ENCODE assay signal across 8 cellular contexts in the genomic region with DNA sequence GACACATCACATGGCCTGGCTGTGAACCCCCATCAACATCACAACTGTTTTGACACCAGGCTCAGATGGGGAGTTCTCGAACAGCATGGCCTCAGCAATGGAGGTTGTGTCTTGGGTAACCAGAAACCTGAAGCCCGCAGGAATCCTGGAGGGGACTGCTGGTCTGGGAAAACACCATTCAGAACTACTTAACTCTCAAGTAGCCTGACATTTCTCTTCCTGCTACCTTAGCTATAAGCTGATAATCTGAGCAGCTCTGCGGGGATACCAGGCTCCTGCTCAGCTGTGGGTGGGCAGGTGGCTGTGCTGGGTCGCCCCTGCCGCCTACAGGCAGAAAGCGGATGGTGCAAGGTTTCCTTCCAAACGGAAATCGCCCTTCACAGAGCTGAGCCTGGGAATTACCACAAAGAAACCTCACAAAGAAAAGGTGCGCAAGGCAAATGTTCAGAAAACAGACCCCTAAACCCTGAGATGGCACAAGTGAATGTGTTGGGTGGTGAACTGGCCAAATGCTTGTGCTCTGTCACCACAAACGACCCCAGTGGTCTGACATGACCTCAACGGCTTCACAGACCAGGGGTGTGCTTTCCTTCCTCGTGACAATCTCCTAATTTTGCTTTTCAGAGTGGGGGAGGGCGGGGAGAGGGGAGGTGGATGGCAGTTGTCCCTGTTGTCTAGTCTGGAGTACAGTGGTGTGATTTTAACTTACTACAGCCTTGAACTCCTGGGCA. TPM values are rescaled to one million over a fixed set of nuclear protein-coding genes. Genes with fewer than 3 reads are reported as not detected.
DNase-seq lines count a peak whose midpoint lies in the region; ATAC-seq and TF ChIP-seq lines count a peak whose summit lies in the region.

No MANE protein-coding gene starts in this region.

- no peak overlapping the region for H3K4me2 ChIP-seq in mesendoderm (ENCODE audit: low read length)

- H3K4ac ChIP-seq in mesendoderm (ENCODE audit: low read depth, low read length): no peak overlapping the region

- H3K18ac ChIP-seq in mesendoderm (ENCODE audit: low read length): no peak overlapping the region

- DNase-seq in BE2C (peak; percentile 79), NCI-H2227 (lab: John Stamatoyannopoulos, UW; ENCODE audit: unreplicated experiment) (peak; percentile 78), dorsolateral prefrontal cortex (peak; percentile 48 to 77 (median 65)), mesendoderm (peak; percentile 93)
- peak; percentile 76 for DNase-seq in activated CD4-positive, alpha-beta T cell treated with anti-CD3 and anti-CD28 coated beads for 36 hours
- DNase-seq in stimulated activated CD8-positive, alpha-beta memory T cell treated with anti-CD3 and anti-CD28 coated beads, Interleukin-4, amount 100 ng/mL, for 24 hours (ENCODE audit: low read depth): peak; percentile 33

- peak overlapping the region; percentile 47 for H3K9ac ChIP-seq in mesendoderm (ENCODE audit: low read length)

- no peak overlapping the region for H2BK5ac ChIP-seq in mesendoderm (ENCODE audit: low read length)

- peak; percentile 76 for ATAC-seq in GM18907 (IDR thresholded peaks at IDR 0.05; ENCODE audit: unreplicated experiment)
- peak; percentile 67 for ATAC-seq in HG03097 (IDR thresholded peaks at IDR 0.05; ENCODE audit: low FRiP score, unreplicated experiment)
- peak; percentile 83 for ATAC-seq in activated CD4-positive, alpha-beta T cell treated with anti-CD3 and anti-CD28 coated beads for 36 hours

- H3K27ac ChIP-seq in dorsolateral prefrontal cortex (no peak overlapping the region), mesendoderm (ENCODE audit: low read depth, low read length) (no peak overlapping the region)

- H3K4me3 Mint-ChIP-seq in activated CD4-positive, alpha-beta T cell treated with anti-CD3 and anti-CD28 coated beads for 36 hours: no peak overlapping the region

- intact Hi-C loops in activated CD4-positive, alpha-beta T cell treated with anti-CD3 and anti-CD28 coated beads for 36 hours (cut with DNase I, micrococcal nuclease): loop anchor here (1.0 kb wide), 2 partner anchors 41 to 258 kb away; no protein-coding TSS in a partner anchor
- intact Hi-C loops in dorsolateral prefrontal cortex (cut with DNase I): loop anchor here in 1 of 2 donors (2.0 kb wide), 1 partner anchor 258 kb away; no protein-coding TSS in a partner anchor

- POLR2A ChIA-PET in activated CD4-positive, alpha-beta T cell treated with anti-CD3 and anti-CD28 coated beads for 36 hours (lab: Charles Lee): interaction anchor here (0.6 to 1.1 kb wide), 2 partner anchors 37 to 257 kb away, joined by 4 read pairs; partner anchors contain the start of gene RRBP1

- no peak overlapping the region for H2BK15ac ChIP-seq in mesendoderm (replicated peaks; ENCODE audit: low read depth)

- H3K36me3 Mint-ChIP-seq in activated CD4-positive, alpha-beta T cell treated with anti-CD3 and anti-CD28 coated beads for 36 hours (ENCODE audit: low read depth): peaks cover 29% of the 10 kb centered on the region

- H3K4me1 Mint-ChIP-seq in activated CD4-positive, alpha-beta T cell treated with anti-CD3 and anti-CD28 coated beads for 36 hours: peaks cover 14% of the 10 kb centered on the region

- CTCF ChIA-PET in activated CD4-positive, alpha-beta T cell treated with anti-CD3 and anti-CD28 coated beads for 36 hours (lab: Charles Lee): interaction anchor here (0.6 to 2.6 kb wide), 22 partner anchors 9 to 434 kb away, joined by 3 to 19 read pairs (median 3); partner anchors contain the start of gene RRBP1

- no peak overlapping the region for H3K23ac ChIP-seq in mesendoderm (ENCODE audit: low read length)

- no peak overlapping the region for H3K27ac Mint-ChIP-seq in activated CD4-positive, alpha-beta T cell treated with anti-CD3 and anti-CD28 coated beads for 36 hours

- H4K5ac ChIP-seq in mesendoderm (ENCODE audit: low read length): no peak overlapping the region

- H2BK120ac ChIP-seq in mesendoderm (ENCODE audit: low read depth, low read length): no peak overlapping the region

- no peaks in the 10 kb centered on the region for H3K9me3 ChIP-seq in BE2C

- peaks cover 38% of the 10 kb centered on the region for H3K36me3 ChIP-seq in BE2C
- H3K36me3 ChIP-seq in mesendoderm (ENCODE audit: control insufficient read depth, insufficient read depth, low read length): peaks cover 10% of the 10 kb centered on the region

- no CpG with 5 or more reads among the region's 13 CpGs for WGBS in mesendoderm (ENCODE audit: extremely low coverage, insufficient coverage, low lambda C conversion rate)

- H2AK5ac ChIP-seq in mesendoderm (ENCODE audit: low read length): no peak overlapping the region

- no peaks in the 10 kb centered on the region for H3K79me2 ChIP-seq in mesendoderm (ENCODE audit: control insufficient read depth, insufficient read depth, low read length)

- H3K27me3 Mint-ChIP-seq in activated CD4-positive, alpha-beta T cell treated with anti-CD3 and anti-CD28 coated beads for 36 hours: no peaks in the 10 kb centered on the region

- no peak overlapping the region for H4K8ac ChIP-seq in mesendoderm (ENCODE audit: low read depth, low read length)

- H3K4me3 ChIP-seq in BE2C (ENCODE audit: low read depth, low read length) (no peak overlapping the region), dorsolateral prefrontal cortex (no peak overlapping the region), mesendoderm (ENCODE audit: low read length) (no peak overlapping the region)

- peaks cover 2% of the 10 kb centered on the region for H3K79me1 ChIP-seq in mesendoderm (ENCODE audit: low read length)

- H3K9me3 Mint-ChIP-seq in activated CD4-positive, alpha-beta T cell treated with anti-CD3 and anti-CD28 coated beads for 36 hours (ENCODE audit: low read depth): no peaks in the 10 kb centered on the region

- H3K4me1 ChIP-seq in BE2C (no peaks in the 10 kb centered on the region; the same call in 1 of the 2 replicates), mesendoderm (ENCODE audit: control insufficient read depth, low read depth, low read length) (peaks cover 9% of the 10 kb centered on the region)

- peak overlapping the region; percentile 71 for H3K56ac ChIP-seq in mesendoderm (ENCODE audit: low read length)

- TF ChIP-seq CTCF in BE2C (IDR thresholded peaks at IDR 0.05; ENCODE audit: low read depth, low read length) (peak; percentile 95), dorsolateral prefrontal cortex (IDR thresholded peaks at IDR 0.05 in 54 of 56, conservative IDR thresholded peaks at IDR 0.05 in 2 of 56; ENCODE audit: low read depth in 1 of 56, partially characterized antibody in 56 of 56) (peak; percentile 52 to 85 (median 76))

- H3K27me3 ChIP-seq in BE2C: no peaks in the 10 kb centered on the region
- no peaks in the 10 kb centered on the region for H3K27me3 ChIP-seq in dorsolateral prefrontal cortex
- H3K27me3 ChIP-seq in mesendoderm (ENCODE audit: insufficient read depth, low read length, poor library complexity): no peaks in the 10 kb centered on the region

RNA-seq across cellular contexts. Expression of gene SNX5, which starts 29.5 kb away (rescaled TPM):
- 68.1 TPM for polyA plus RNA-seq in BE2C (2012; ENCODE audit: insufficient read depth, insufficient read length, low read depth)
- total RNA-seq in activated CD4-positive, alpha-beta T cell treated with anti-CD3 and anti-CD28 coated beads for 36 hours: 100 to 1,000 TPM; 204 to 227 TPM
- total RNA-seq in dorsolateral prefrontal cortex: 10 to 100 TPM; 48.0 to 94.6 (median 62.3) TPM
- polyA plus RNA-seq in mesendoderm (2013, experiment 1 of 2): 218 TPM
- polyA plus RNA-seq in mesendoderm (2013, experiment 2 of 2): 220 TPM

RNA-seq across cellular contexts. Expression of gene MGME1, which starts 29.8 kb away (rescaled TPM):
- polyA plus RNA-seq in BE2C (2012; ENCODE audit: insufficient read depth, insufficient read length, low read depth): 22.4 TPM
- 10 to 100 TPM; 24.1 to 29.7 TPM for total RNA-seq in activated CD4-positive, alpha-beta T cell treated with anti-CD3 and anti-CD28 coated beads for 36 hours
- 10 to 100 TPM in 5 of 120 experiments, 1 to 10 TPM in 115; 3.2 to 12.5 (median 6.9) TPM for total RNA-seq in dorsolateral prefrontal cortex
- 38.1 TPM for polyA plus RNA-seq in mesendoderm (2013, experiment 1 of 2)
- 38.2 TPM for polyA plus RNA-seq in mesendoderm (2013, experiment 2 of 2)

Comparison
In these comparisons a context has a peak if more than half of its experiments do, and no peak if none do; other contexts are left out.
1. DNase-seq: peak in every context shown above with its lines; median percentile 93 in mesendoderm; 79 in BE2C; 78 in NCI-H2227; 76 in activated CD4-positive, alpha-beta T cell treated with anti-CD3 and anti-CD28 coated beads for 36 hours; 65 in dorsolateral prefrontal cortex; 33 in stimulated activated CD8-positive, alpha-beta memory T cell treated with anti-CD3 and anti-CD28 coated beads, Interleukin-4, amount 100 ng/mL, for 24 hours.